1 cellular context compared by ENCODE assay signal in the genomic region with DNA sequence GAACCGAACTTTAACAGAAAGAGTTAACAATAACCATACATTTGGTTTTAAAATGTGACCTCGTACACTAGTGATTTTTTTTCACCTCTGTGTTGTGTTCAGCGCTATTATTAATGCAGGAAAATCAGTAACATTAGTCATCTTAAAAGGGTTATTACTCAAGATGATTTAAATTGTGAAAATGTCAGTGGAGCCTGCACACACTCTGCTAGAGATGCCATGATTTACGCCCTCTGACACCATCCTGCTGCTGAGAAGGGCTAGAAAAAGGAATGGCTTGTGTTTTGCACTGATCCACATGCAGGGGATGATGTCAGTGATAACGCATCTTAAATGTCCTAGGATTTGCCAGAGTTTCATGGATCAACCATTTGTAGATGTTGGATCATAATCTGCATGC.
TF ChIP-seq lines count a peak whose summit lies in the region.

No MANE protein-coding gene starts in this region.

TF ChIP-seq in SK-N-SH, 30 proteins besides CTCF, POLR2A, EP300 and RAD21 (continued from another document):
- TF ChIP-seq, protein P1, sequence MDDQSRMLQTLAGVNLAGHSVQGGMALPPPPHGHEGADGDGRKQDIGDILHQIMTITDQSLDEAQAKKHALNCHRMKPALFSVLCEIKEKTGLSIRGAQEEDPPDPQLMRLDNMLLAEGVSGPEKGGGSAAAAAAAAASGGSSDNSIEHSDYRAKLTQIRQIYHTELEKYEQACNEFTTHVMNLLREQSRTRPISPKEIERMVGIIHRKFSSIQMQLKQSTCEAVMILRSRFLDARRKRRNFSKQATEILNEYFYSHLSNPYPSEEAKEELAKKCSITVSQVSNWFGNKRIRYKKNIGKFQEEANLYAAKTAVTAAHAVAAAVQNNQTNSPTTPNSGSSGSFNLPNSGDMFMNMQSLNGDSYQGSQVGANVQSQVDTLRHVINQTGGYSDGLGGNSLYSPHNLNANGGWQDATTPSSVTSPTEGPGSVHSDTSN (IDR thresholded peaks at IDR 0.05): peak; percentile 85
TF ChIP-seq in SK-N-SH: peak in this region for 4.
